19 cellular contexts compared by ENCODE assay signal in the genomic region with DNA sequence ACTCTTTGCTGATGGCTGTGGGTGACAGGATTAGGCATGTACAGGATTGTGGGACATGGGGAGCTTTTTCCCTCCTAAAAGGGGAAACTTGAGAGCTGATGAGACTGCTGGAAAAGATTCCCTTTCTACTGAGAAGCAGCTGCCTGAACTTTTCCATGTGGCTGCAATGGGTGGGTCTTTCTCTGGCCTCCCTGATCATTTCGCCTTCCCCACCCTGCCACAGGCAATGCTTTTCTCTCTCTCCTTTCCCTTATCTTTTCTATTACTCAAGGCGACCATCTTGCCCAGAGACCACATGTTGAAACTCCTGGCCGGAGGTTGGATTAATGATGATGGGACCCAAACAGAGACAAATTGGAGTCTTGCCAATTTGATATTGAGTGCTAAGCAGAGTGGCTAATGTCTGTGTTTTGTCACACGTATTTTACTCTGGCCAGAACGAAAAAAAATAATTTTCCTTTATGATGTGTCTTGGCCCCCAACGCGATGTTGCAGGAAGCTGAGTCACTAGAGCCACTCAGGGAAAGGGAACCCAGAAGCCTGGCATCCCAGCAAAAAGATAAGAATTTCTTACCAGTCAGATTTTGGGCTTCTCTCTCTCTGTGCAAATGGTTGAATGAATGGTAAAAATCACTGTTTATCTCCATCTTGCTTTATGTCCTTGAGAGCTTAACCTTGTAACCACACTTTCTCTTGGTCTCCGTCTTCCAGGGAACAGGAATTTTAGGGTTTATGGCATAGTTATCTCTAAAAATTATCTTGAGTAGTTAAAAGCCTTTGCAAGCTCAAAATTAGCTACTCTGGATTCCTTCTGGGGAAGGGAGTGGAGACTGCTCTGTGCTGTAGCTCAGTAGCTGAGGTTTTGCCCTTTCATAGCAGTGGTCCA. TPM values are rescaled to one million over a fixed set of nuclear protein-coding genes. Genes with fewer than 3 reads are reported as not detected.
DNase-seq lines count a peak whose midpoint lies in the region; ATAC-seq and TF ChIP-seq lines count a peak whose summit lies in the region.
"Had no signal": no experiment of that assay in that cellular context is flagged by ENCODE, and none has a peak within 500 bp of the region (broad histone marks: within the 10 kb centered on the region; RNA-seq: fewer than 3 reads in every experiment).

No MANE protein-coding gene starts in this region.

- H3K4me3 Mint-ChIP-seq in activated naive CD4-positive, alpha-beta T cell treated with anti-CD3 and anti-CD28 coated beads for 36 hours, result peak overlapping the region; percentile 48
- H3K4me3 Mint-ChIP-seq in central memory CD8-positive, alpha-beta T cell, result peak overlapping the region; percentile 66
- H3K4me3 Mint-ChIP-seq: HFFc6 had no signal

- no peaks in the 10 kb centered on the region for H3K9me3 ChIP-seq in thyroid gland

- H3K4me1 Mint-ChIP-seq in activated naive CD4-positive, alpha-beta T cell treated with anti-CD3 and anti-CD28 coated beads for 36 hours (ENCODE audit: low read depth), result peaks cover 59% of the 10 kb centered on the region
- H3K4me1 Mint-ChIP-seq in central memory CD8-positive, alpha-beta T cell, result peaks cover 36% of the 10 kb centered on the region

- no peak for TF ChIP-seq POLR2A in thyroid gland (IDR thresholded peaks at IDR 0.05)

- CTCF ChIA-PET in activated naive CD4-positive, alpha-beta T cell treated with anti-CD3 and anti-CD28 coated beads for 36 hours (lab: Charles Lee), result no interaction called here

- TF ChIP-seq CTCF in thyroid gland (IDR thresholded peaks at IDR 0.05), result no peak

- peaks cover 3% of the 10 kb centered on the region for H3K36me3 Mint-ChIP-seq in activated naive CD4-positive, alpha-beta T cell treated with anti-CD3 and anti-CD28 coated beads for 36 hours (ENCODE audit: low read depth)
- H3K36me3 Mint-ChIP-seq in central memory CD8-positive, alpha-beta T cell (ENCODE audit: insufficient read depth), result peaks cover 5% of the 10 kb centered on the region
- H3K36me3 Mint-ChIP-seq: CD4-positive, alpha-beta memory T cell had no signal

- intact Hi-C loops in activated naive CD4-positive, alpha-beta T cell treated with anti-CD3 and anti-CD28 coated beads for 36 hours (cut with micrococcal nuclease), result no loop called here
- intact Hi-C loops in thyroid gland (cut with DNase I), result no loop called here

- H3K36me3 ChIP-seq in thyroid gland, result no peaks in the 10 kb centered on the region

- H3K9me3 Mint-ChIP-seq in activated naive CD4-positive, alpha-beta T cell treated with anti-CD3 and anti-CD28 coated beads for 36 hours, result no peaks in the 10 kb centered on the region
- no peaks in the 10 kb centered on the region for H3K9me3 Mint-ChIP-seq in central memory CD8-positive, alpha-beta T cell
- H3K9me3 Mint-ChIP-seq: CD4-positive, alpha-beta memory T cell; HFFc6 had no signal

- peak overlapping the region in 2 of 3 donors; percentile 51 to 80 for H3K27ac ChIP-seq in thyroid gland

- H3K27ac Mint-ChIP-seq in activated naive CD4-positive, alpha-beta T cell treated with anti-CD3 and anti-CD28 coated beads for 36 hours, result peak overlapping the region; percentile 71
- H3K27ac Mint-ChIP-seq in central memory CD8-positive, alpha-beta T cell (ENCODE audit: low read depth), result peak overlapping the region; percentile 88
- H3K27ac Mint-ChIP-seq: HFFc6 had no signal

- no peak for ATAC-seq in central memory CD8-positive, alpha-beta T cell (replicated peaks; ENCODE audit: extremely low read depth, poor library complexity, severe bottlenecking)
- no peak for ATAC-seq in GM18520 (IDR thresholded peaks at IDR 0.05; ENCODE audit: unreplicated experiment)
- ATAC-seq: K562, Panc1, Right ventricle myocardium inferior had no signal

- 76 to 78% methylated on average over 8 of the region's 8 CpGs for WGBS in thyroid gland, 2 donors

- H3K27me3 ChIP-seq in thyroid gland, result no peaks in the 10 kb centered on the region

- no peaks in the 10 kb centered on the region for H3K27me3 Mint-ChIP-seq in activated naive CD4-positive, alpha-beta T cell treated with anti-CD3 and anti-CD28 coated beads for 36 hours (ENCODE audit: low read depth)
- no peaks in the 10 kb centered on the region for H3K27me3 Mint-ChIP-seq in central memory CD8-positive, alpha-beta T cell
- H3K27me3 Mint-ChIP-seq: CD4-positive, alpha-beta memory T cell had no signal

- H3K4me1 ChIP-seq in thyroid gland, result peaks cover 31 to 39% of the 10 kb centered on the region in 2 donors

- DNase-seq in activated naive CD4-positive, alpha-beta T cell treated with anti-CD3 and anti-CD28 coated beads for 36 hours, result no peak
- DNase-seq in activated naive CD4-positive, alpha-beta T cell (lab: John Stamatoyannopoulos, UW), result no peak
- peak; percentile 76 for DNase-seq in SK-N-DZ (ENCODE audit: low spot score)
- no peak for DNase-seq in central memory CD8-positive, alpha-beta T cell (ENCODE audit: low spot score in 2 of 2)
- DNase-seq in thyroid gland, result no peak
- DNase-seq in NCI-H82 (lab: John Stamatoyannopoulos, UW), result no peak
- DNase-seq: ACHN; CD4-positive, alpha-beta memory T cell; DMS79 treated with DMSO at 0.1 percent for 48 hours; HFFc6; NCI-H1048; NCI-H146; NCI-H2081 treated with DMSO at 0.1 percent for 48 hours; NCI-H446; NCI-H748 treated with DMSO at 0.1 percent for 48 hours had no signal

- no peak overlapping the region for H3K4me3 ChIP-seq in thyroid gland (replicated peaks in 1 of 3)
- H3K4me3 ChIP-seq: K562 had no signal

RNA-seq across cellular contexts. Expression of a gene that starts 19.4 kb away (rescaled TPM):
- total RNA-seq in activated naive CD4-positive, alpha-beta T cell treated with anti-CD3 and anti-CD28 coated beads for 36 hours, result 10 to 100 TPM; 27.6 to 32.0 TPM
- 27.6 and 35.1 TPM in 2 replicates for polyA plus RNA-seq in SK-N-DZ (2014; cell fraction: cytosol; rRNA removed)
- polyA plus RNA-seq in SK-N-DZ (2014; cell fraction: nucleus; rRNA removed), result 45.9 and 51.7 TPM in 2 replicates
- 100 to 1,000 TPM; 191 to 274 (median 245) TPM for total RNA-seq in thyroid gland

Comparison
In these comparisons a context has a peak if more than half of its experiments do, and no peak if none do; other contexts are left out.
1. RNA of a gene that starts 19.4 kb away (total RNA-seq): 191 to 274 TPM in thyroid gland; 27.6 to 32.0 TPM in activated naive CD4-positive, alpha-beta T cell treated with anti-CD3 and anti-CD28 coated beads for 36 hours; every median in the first group is over 4 times any median in the second.